Comparison of ENCODE assay signal across 11 cellular contexts in genomic region chr5:68265347-68265746, GRCh38. TPM values are rescaled to one million over a fixed set of nuclear protein-coding genes. Genes with fewer than 3 reads are reported as not detected.
A peak's percentile ranks its signal among the peaks of the same experiment; 100 is the strongest.
DNase-seq lines count a peak whose midpoint lies in the region; ATAC-seq and TF ChIP-seq lines count a peak whose summit lies in the region.
"Had no signal": no experiment of that assay in that cellular context is flagged by ENCODE, and none has a peak within 500 bp of the region (broad histone marks: within the 10 kb centered on the region; RNA-seq: fewer than 3 reads in every experiment).

No MANE protein-coding gene starts in this region.

- H3K4me1 Mint-ChIP-seq in CD14-positive monocyte (peaks cover 66% of the 10 kb centered on the region), activated B cell treated with CpG ODN at 0.5 μM for 24 hours (peaks cover 76% of the 10 kb centered on the region)

- TF ChIP-seq POLR2A in heart left ventricle (IDR thresholded peaks at IDR 0.05) = no peak

- TF ChIP-seq CTCF in CD14-positive monocyte (IDR thresholded peaks at IDR 0.05) (no peak), activated B cell treated with CpG ODN at 0.5 μM for 24 hours (IDR thresholded peaks at IDR 0.05) (no peak), heart left ventricle (IDR thresholded peaks at IDR 0.05) (no peak)

- CTCF ChIA-PET in activated B cell treated with CpG ODN at 0.5 μM for 24 hours (lab: Charles Lee) = no interaction called here

- H3K27me3 Mint-ChIP-seq in CD14-positive monocyte (ENCODE audit: low read depth in 3 of 3) = no peaks in the 10 kb centered on the region
- H3K27me3 Mint-ChIP-seq in activated B cell treated with CpG ODN at 0.5 μM for 24 hours = no peaks in the 10 kb centered on the region

- H3K18ac ChIP-seq in trophoblast cell (ENCODE audit: low read length) = no peak overlapping the region

- H3K4me1 ChIP-seq in heart left ventricle (peaks cover 13 to 96% (median 90%) of the 10 kb centered on the region in 12 donors), trophoblast cell (ENCODE audit: control insufficient read depth in 1 of 2, insufficient read depth in 2 of 2, low read length in 2 of 2) (no peaks in the 10 kb centered on the region)

- H3K4me2 ChIP-seq in trophoblast cell (ENCODE audit: low read length) = no peak overlapping the region

- ATAC-seq in activated B cell treated with CpG ODN at 0.5 μM for 24 hours (ENCODE audit: low read depth) = no peak
- ATAC-seq in heart left ventricle = peak; percentile 35 to 45 (median 38)
- no peak for ATAC-seq in HG02571 (IDR thresholded peaks at IDR 0.05; ENCODE audit: unreplicated experiment)
- ATAC-seq in GM18517 (IDR thresholded peaks at IDR 0.05; ENCODE audit: unreplicated experiment) = no peak

- no peak overlapping the region for H2BK12ac ChIP-seq in trophoblast cell (ENCODE audit: low read length)

- no peaks in the 10 kb centered on the region for H3K79me1 ChIP-seq in trophoblast cell (ENCODE audit: low read length)

- H3K4me3 Mint-ChIP-seq in CD14-positive monocyte (no peak overlapping the region), activated B cell treated with CpG ODN at 0.5 μM for 24 hours (no peak overlapping the region)

- H3K9me3 Mint-ChIP-seq in CD14-positive monocyte (no peaks in the 10 kb centered on the region), activated B cell treated with CpG ODN at 0.5 μM for 24 hours (no peaks in the 10 kb centered on the region)

- H3K36me3 Mint-ChIP-seq in CD14-positive monocyte = peaks cover 1 to 5% of the 10 kb centered on the region in 2 donors
- H3K36me3 Mint-ChIP-seq in activated B cell treated with CpG ODN at 0.5 μM for 24 hours (ENCODE audit: low read depth) = peaks cover 2% of the 10 kb centered on the region

- H3K79me2 ChIP-seq in trophoblast cell (ENCODE audit: control insufficient read depth, insufficient read depth, low read length, poor library complexity) = peaks cover 1% of the 10 kb centered on the region

- intact Hi-C loops in CD14-positive monocyte (cut with micrococcal nuclease) (no loop called here), activated B cell treated with CpG ODN at 0.5 μM for 24 hours (cut with micrococcal nuclease) (no loop called here), heart left ventricle (cut with DNase I) (loop anchor here in 3 of 10 donors (5.0 to 10.0 kb wide), 3 partner anchors 48 to 573 kb away; partner anchors contain the start of gene PIK3R1 (in 1 of the 3))

- no peak overlapping the region for H3K14ac ChIP-seq in trophoblast cell (ENCODE audit: low read length)

- POLR2A ChIA-PET in activated B cell treated with CpG ODN at 0.5 μM for 24 hours (lab: Charles Lee) = interaction anchor here (0.6 kb wide), 1 partner anchor 1044 kb away, joined by 8 read pairs; no protein-coding TSS in a partner anchor

- no peak overlapping the region for H2AFZ ChIP-seq in trophoblast cell (ENCODE audit: insufficient read depth, low read length, poor library complexity)

- no peaks in the 10 kb centered on the region for H3K27me3 ChIP-seq in heart left ventricle
- H3K27me3 ChIP-seq in trophoblast cell (ENCODE audit: insufficient read depth, low read length) = no peaks in the 10 kb centered on the region

- H4K91ac ChIP-seq in trophoblast cell (ENCODE audit: low read depth, low read length) = no peak overlapping the region

- H3K23ac ChIP-seq in trophoblast cell (ENCODE audit: low read length) = no peak overlapping the region

- peak overlapping the region; percentile 54 for H3K9ac ChIP-seq in trophoblast cell (ENCODE audit: low read length)

- no peak for DNase-seq in CD14-positive monocyte (ENCODE audit: low spot score)
- DNase-seq in activated B cell treated with CpG ODN at 0.5 μM for 24 hours = no peak
- DNase-seq in heart left ventricle = peak in 1 of 5 donors; percentile 36
- no peak for DNase-seq in trophoblast cell
- no peak for DNase-seq in RKO (ENCODE audit: low spot score)
- DNase-seq in NCI-H2081 treated with DMSO at 0.1 percent for 48 hours (lab: John Stamatoyannopoulos, UW) = no peak
- DNase-seq: activated CD4-positive, alpha-beta T cell treated with anti-CD3 and anti-CD28 coated beads, Interleukin-2, amount 50 U/mL, for 4 hours; hypothalamus; NCI-H1417 treated with DMSO at 0.1 percent for 48 hours had no signal

- H4K12ac ChIP-seq in trophoblast cell (ENCODE audit: low read depth, low read length) = no peak overlapping the region

- no peak overlapping the region for H3K4me3 ChIP-seq in heart left ventricle
- H3K4me3 ChIP-seq in trophoblast cell (ENCODE audit: low read depth, low read length) = no peak overlapping the region

- no peak overlapping the region for H2AK5ac ChIP-seq in trophoblast cell (ENCODE audit: low read length)

- H4K8ac ChIP-seq in trophoblast cell (ENCODE audit: low read depth, low read length) = no peak overlapping the region

- no peak overlapping the region for H2BK120ac ChIP-seq in trophoblast cell (ENCODE audit: insufficient read depth, low read length, poor library complexity)

- no peak overlapping the region for H3K4ac ChIP-seq in trophoblast cell (ENCODE audit: low read depth, low read length)

- H3K27ac ChIP-seq in heart left ventricle (peak overlapping the region; percentile 62 to 94 (median 84)), trophoblast cell (ENCODE audit: low read depth, low read length) (no peak overlapping the region)

- H3K36me3 ChIP-seq in heart left ventricle = no peaks in the 10 kb centered on the region
- H3K36me3 ChIP-seq in trophoblast cell (ENCODE audit: control insufficient read depth in 1 of 2, insufficient read depth in 2 of 2, low read length in 2 of 2) = peaks cover 2 to 3% of the 10 kb centered on the region in 2 experiments

- H2BK5ac ChIP-seq in trophoblast cell (ENCODE audit: low read depth, low read length, poor library complexity) = no peak overlapping the region

- 11 to 19% (median 13%) methylated on average over 2 of the region's 2 CpGs for WGBS in heart left ventricle, 4 donors
- WGBS in trophoblast cell (ENCODE audit: extremely low coverage, insufficient coverage, insufficient read length) = no CpG with 5 or more reads among the region's 2 CpGs

- H3K27ac Mint-ChIP-seq in CD14-positive monocyte = peak overlapping the region in 6 of 7 donors; percentile 30 to 84 (median 68)
- peak overlapping the region; percentile 59 for H3K27ac Mint-ChIP-seq in activated B cell treated with CpG ODN at 0.5 μM for 24 hours

- H3K9me3 ChIP-seq in heart left ventricle = no peaks in the 10 kb centered on the region
- no peaks in the 10 kb centered on the region for H3K9me3 ChIP-seq in trophoblast cell (ENCODE audit: insufficient read depth, low read depth, low read length)

RNA-seq across cellular contexts. Expression of gene PIK3R1, which starts 49.8 kb away (rescaled TPM):
- polyA plus RNA-seq in CD14-positive monocyte = 10 to 100 TPM; 10.5 to 25.5 TPM
- 45.5 and 52.2 TPM in 2 replicates for total RNA-seq in activated B cell treated with CpG ODN at 0.5 μM for 24 hours
- total RNA-seq in heart left ventricle = 100 to 1,000 TPM in 6 of 9 donors, 10 to 100 TPM in 3; 80.3 to 221 (median 147) TPM
- polyA plus RNA-seq in heart left ventricle = 10 to 100 TPM; 16.3 to 65.2 TPM
- 94.8 and 100 TPM in 2 replicates for polyA plus RNA-seq in trophoblast cell (2013)

Comparison
In these comparisons a context has a peak if more than half of its experiments do, and no peak if none do; other contexts are left out.
1. ATAC-seq: peak in heart left ventricle (4 of 4); none in activated B cell treated with CpG ODN at 0.5 μM for 24 hours (single experiment), HG02571 (single experiment) and GM18517 (single experiment).